Comparison of ENCODE assay signal across 8 cellular contexts in the genomic region with DNA sequence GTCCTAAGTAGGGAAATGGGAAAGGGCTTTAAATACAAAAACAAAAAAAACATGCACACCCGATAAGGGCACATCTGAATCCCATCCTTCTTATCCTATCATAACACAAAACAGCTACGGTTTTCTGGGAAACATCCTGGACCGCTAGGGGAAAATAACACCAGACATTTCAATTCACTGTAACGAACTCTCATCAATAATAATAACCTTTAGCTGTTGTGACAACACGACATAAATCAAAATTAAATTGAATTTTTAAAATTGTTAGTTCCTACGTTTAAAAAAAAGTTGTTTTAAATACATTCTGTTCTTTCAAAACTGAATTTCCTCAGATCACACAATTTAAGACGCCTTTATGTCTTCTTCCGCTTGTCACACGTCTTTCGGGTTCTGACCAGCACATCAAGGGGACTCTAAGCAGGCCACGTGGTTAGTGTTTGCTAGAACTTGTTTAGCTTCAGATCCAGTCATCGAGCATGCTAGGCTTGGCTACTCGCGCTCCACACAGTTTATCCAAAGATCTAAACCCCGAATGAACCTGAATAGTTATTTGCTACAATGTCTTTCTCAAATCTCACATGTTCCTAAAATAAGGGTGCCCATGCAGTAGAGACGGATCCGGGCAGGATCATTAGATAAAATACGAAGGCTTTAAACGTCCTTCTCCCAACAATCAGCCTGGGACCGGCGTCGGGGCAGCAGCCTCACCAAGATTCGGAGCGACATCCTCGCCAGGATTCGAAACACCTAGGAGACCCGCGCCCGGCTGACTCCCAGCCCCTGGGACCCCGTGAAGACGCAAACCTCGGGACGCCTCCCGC. TPM values are rescaled to one million over a fixed set of nuclear protein-coding genes. Genes with fewer than 3 reads are reported as not detected.
DNase-seq lines count a peak whose midpoint lies in the region; ATAC-seq and TF ChIP-seq lines count a peak whose summit lies in the region.

No MANE protein-coding gene starts in this region.

- H3K4me2 ChIP-seq in SK-N-SH: peak overlapping the region; percentile 92
- H3K4me2 ChIP-seq in hepatocyte: peak overlapping the region; percentile 80

- no peaks in the 10 kb centered on the region for H3F3A ChIP-seq in SK-N-SH (replicated peaks; ENCODE audit: insufficient read depth)

- H3K9me3 ChIP-seq in SK-N-SH (no peaks in the 10 kb centered on the region), hepatocyte (ENCODE audit: low read depth) (no peaks in the 10 kb centered on the region)

- CTCF ChIA-PET in SK-N-SH (lab: Yijun Ruan, JAX): interaction anchor here (0.8 to 1.9 kb wide), 6 partner anchors 8 to 39 kb away, joined by 3 to 9 read pairs (median 5); no protein-coding TSS in a partner anchor

- peak overlapping the region; percentile 93 to 99 for H3K4me3 ChIP-seq in SK-N-SH (ENCODE audit: low read depth in 2 of 2, low read length in 1 of 2)
- H3K4me3 ChIP-seq in hepatocyte: peak overlapping the region; percentile 64

- H3K9ac ChIP-seq in SK-N-SH: peak overlapping the region; percentile 91

- H2AFZ ChIP-seq in SK-N-SH (ENCODE audit: low read depth) (peak overlapping the region; percentile 94), hepatocyte (peak overlapping the region; percentile 82)

- H3K4me1 ChIP-seq in SK-N-SH (ENCODE audit: control insufficient read depth in 1 of 2, insufficient read depth in 2 of 2, low read depth in 1 of 2, low read length in 1 of 2) (peaks cover 0 to 8% of the 10 kb centered on the region in 2 experiments; a peak in 2 of 4 replicates), hepatocyte (ENCODE audit: insufficient read depth) (peaks cover 18% of the 10 kb centered on the region)

- TF ChIP-seq CTCF in SK-N-SH (IDR thresholded peaks at IDR 0.05) (no peak), hepatocyte (IDR thresholded peaks at IDR 0.05; ENCODE audit: poor library complexity) (no peak)

- intact Hi-C loops in sciatic nerve (cut with DNase I): no loop called here

- H4K20me1 ChIP-seq in SK-N-SH (ENCODE audit: insufficient read depth): peaks cover 4% of the 10 kb centered on the region; the same call in 1 of the 2 replicates
- peaks cover 29% of the 10 kb centered on the region for H4K20me1 ChIP-seq in hepatocyte (ENCODE audit: insufficient read depth, poor library complexity, severe bottlenecking)

- DNase-seq in C1 segment of cervical spinal cord (lab: John Stamatoyannopoulos, UW) (peak in 8 of 14 donors; percentile 11 to 57 (median 37)), HT1080 (ENCODE audit: low read depth) (peak; percentile 44), SK-N-SH (peak; percentile 46), amniotic stem cell (lab: John Stamatoyannopoulos, UW) (peak; percentile 4), hepatocyte (ENCODE audit: low spot score) (peak; percentile 80), sciatic nerve (ENCODE audit: low spot score) (peak; percentile 61)

- ATAC-seq in GM19438 (IDR thresholded peaks at IDR 0.05; ENCODE audit: low read depth, unreplicated experiment) (peak; percentile 43), sciatic nerve (peak; percentile 51), HG03469 (IDR thresholded peaks at IDR 0.05; ENCODE audit: unreplicated experiment) (no peak)

- H3K79me2 ChIP-seq in SK-N-SH (ENCODE audit: insufficient read depth) (peaks cover 58% of the 10 kb centered on the region), hepatocyte (peaks cover 80% of the 10 kb centered on the region)

- no peaks in the 10 kb centered on the region for H3K36me3 ChIP-seq in SK-N-SH (replicated peaks in 1 of 2; ENCODE audit: control insufficient read depth in 1 of 2, insufficient read depth in 2 of 2, low read length in 1 of 2)
- H3K36me3 ChIP-seq in hepatocyte (replicated peaks; ENCODE audit: insufficient read depth, low read depth): no peaks in the 10 kb centered on the region

- TF ChIP-seq RAD21 in SK-N-SH (IDR thresholded peaks at IDR 0.05; ENCODE audit: low read length): no peak

- H3K27ac ChIP-seq in SK-N-SH (ENCODE audit: low read depth in 2 of 2, low read length in 1 of 2) (peak overlapping the region; percentile 66 to 78; a peak in 2 of 4 replicates), hepatocyte (peak overlapping the region; percentile 89)

- H3K27me3 ChIP-seq in SK-N-SH (ENCODE audit: insufficient read depth): no peaks in the 10 kb centered on the region
- H3K27me3 ChIP-seq in hepatocyte: no peaks in the 10 kb centered on the region

- H3K9me2 ChIP-seq in SK-N-SH: no peaks in the 10 kb centered on the region
- no peaks in the 10 kb centered on the region for H3K9me2 ChIP-seq in hepatocyte (replicated peaks; ENCODE audit: insufficient read depth)

- no peak for TF ChIP-seq EP300 in SK-N-SH (IDR thresholded peaks at IDR 0.05; ENCODE audit: borderline replicate concordance in 1 of 2, low read depth in 1 of 2, low read length in 1 of 2)

- WGBS in SK-N-SH (ENCODE audit: low lambda C conversion rate): 2% methylated on average over 26 of the region's 34 CpGs
- 5% methylated on average over 33 of the region's 34 CpGs for WGBS in hepatocyte (ENCODE audit: low lambda C conversion rate, missing lambda C conversion rate)

- POLR2A ChIA-PET in SK-N-SH (lab: Yijun Ruan, JAX): interaction anchor here (1.3 kb wide), 1 partner anchor 27 kb away, joined by 3 read pairs; the partner anchor contains the start of gene PSTK

TF ChIP-seq in SK-N-SH, 30 proteins besides CTCF, POLR2A, EP300 and RAD21:
- TF ChIP-seq MAX (IDR thresholded peaks at IDR 0.05; ENCODE audit: low read depth): peak; percentile 77; the same call in 1 of the 2 replicates
- TF ChIP-seq TEAD4 (IDR thresholded peaks at IDR 0.05; ENCODE audit: borderline replicate concordance, insufficient read depth): no peak
- TF ChIP-seq SIN3A (IDR thresholded peaks at IDR 0.05; ENCODE audit: borderline replicate concordance, low read depth, low read length): peak; percentile 13; the same call in 1 of the 2 replicates
- TF ChIP-seq, protein P1, sequence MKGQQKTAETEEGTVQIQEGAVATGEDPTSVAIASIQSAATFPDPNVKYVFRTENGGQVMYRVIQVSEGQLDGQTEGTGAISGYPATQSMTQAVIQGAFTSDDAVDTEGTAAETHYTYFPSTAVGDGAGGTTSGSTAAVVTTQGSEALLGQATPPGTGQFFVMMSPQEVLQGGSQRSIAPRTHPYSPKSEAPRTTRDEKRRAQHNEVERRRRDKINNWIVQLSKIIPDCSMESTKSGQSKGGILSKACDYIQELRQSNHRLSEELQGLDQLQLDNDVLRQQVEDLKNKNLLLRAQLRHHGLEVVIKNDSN (IDR thresholded peaks at IDR 0.05; ENCODE audit: borderline replicate concordance, low read depth): peak; percentile 16; the same call in 1 of the 2 replicates
- TF ChIP-seq MXI1 (IDR thresholded peaks at IDR 0.05; ENCODE audit: low read depth, low read length): peak; percentile 99

RNA-seq across cellular contexts. Expression of gene IKZF5, which starts 0.8 kb away (rescaled TPM):
- total RNA-seq in HT1080 (2014; rRNA removed; shearing (Covaris generic)): 4.2 and 5.4 TPM in 2 replicates
- 11.0 and 12.9 TPM in 2 replicates for polyA plus RNA-seq in HT1080 (2015; cell fraction: cytosol; rRNA removed)
- polyA plus RNA-seq in HT1080 (2015; cell fraction: nucleus; rRNA removed): 19.5 and 19.8 TPM in 2 replicates
- polyA plus RNA-seq in SK-N-SH (2012; rRNA removed): 2.9 and 4.3 TPM in 2 replicates
- polyA plus RNA-seq in SK-N-SH (2012; cell fraction: cytosol; rRNA removed): 3.4 and 3.7 TPM in 2 replicates
- 4.7 and 8.7 TPM in 2 replicates for polyA plus RNA-seq in SK-N-SH (2012; cell fraction: nucleus; rRNA removed)
- 5.5 and 7.2 TPM in 2 replicates for total RNA-seq in hepatocyte
- polyA plus RNA-seq in hepatocyte: 5.9 and 8.5 TPM in 2 replicates
- 24.9 TPM for total RNA-seq in sciatic nerve

RNA-seq across cellular contexts. Expression of gene ACADSB, which starts 1.0 kb away (rescaled TPM):
- total RNA-seq in HT1080 (2014; rRNA removed; shearing (Covaris generic)): 3.2 and 4.9 TPM in 2 replicates
- 5.3 and 6.5 TPM in 2 replicates for polyA plus RNA-seq in HT1080 (2015; cell fraction: cytosol; rRNA removed)
- polyA plus RNA-seq in HT1080 (2015; cell fraction: nucleus; rRNA removed): 8.9 and 10.1 TPM in 2 replicates
- polyA plus RNA-seq in SK-N-SH (2012; rRNA removed) (5.9 and 9.6 TPM in 2 replicates), hepatocyte (25.3 and 40.6 TPM in 2 replicates)
- polyA plus RNA-seq in SK-N-SH (2012; cell fraction: cytosol; rRNA removed): 9.3 and 9.9 TPM in 2 replicates
- 4.1 and 10.4 TPM in 2 replicates for polyA plus RNA-seq in SK-N-SH (2012; cell fraction: nucleus; rRNA removed)
- total RNA-seq in hepatocyte (50.6 and 51.3 TPM in 2 replicates), sciatic nerve (39.5 TPM)

RNA-seq across cellular contexts. Expression of gene PSTK, which starts 27.6 kb away (rescaled TPM):
- total RNA-seq in HT1080 (2014; rRNA removed; shearing (Covaris generic)): 9.1 and 9.6 TPM in 2 replicates
- 8.4 and 10.6 TPM in 2 replicates for polyA plus RNA-seq in HT1080 (2015; cell fraction: cytosol; rRNA removed)
- 7.6 and 10.4 TPM in 2 replicates for polyA plus RNA-seq in HT1080 (2015; cell fraction: nucleus; rRNA removed)
- polyA plus RNA-seq in SK-N-SH (2012; rRNA removed): 8.4 and 9.5 TPM in 2 replicates
- polyA plus RNA-seq in SK-N-SH (2012; cell fraction: cytosol; rRNA removed): 8.5 and 9.9 TPM in 2 replicates
- 5.7 and 9.7 TPM in 2 replicates for polyA plus RNA-seq in SK-N-SH (2012; cell fraction: nucleus; rRNA removed)
- total RNA-seq in hepatocyte: 6.3 and 7.6 TPM in 2 replicates
- polyA plus RNA-seq in hepatocyte: 7.4 and 10.3 TPM in 2 replicates
- 5.4 TPM for total RNA-seq in sciatic nerve

RNA-seq across cellular contexts. Expression of gene C10orf88, which starts 53.7 kb away (rescaled TPM):
- 8.1 and 9.4 TPM in 2 replicates for total RNA-seq in HT1080 (2014; rRNA removed; shearing (Covaris generic))
- 9.3 and 11.1 TPM in 2 replicates for polyA plus RNA-seq in HT1080 (2015; cell fraction: cytosol; rRNA removed)
- 14.3 and 17.1 TPM in 2 replicates for polyA plus RNA-seq in HT1080 (2015; cell fraction: nucleus; rRNA removed)
- polyA plus RNA-seq in SK-N-SH (2012; rRNA removed) (2.7 and 3.6 TPM in 2 replicates), hepatocyte (7.2 and 7.5 TPM in 2 replicates)
- 4.7 and 5.6 TPM in 2 replicates for polyA plus RNA-seq in SK-N-SH (2012; cell fraction: cytosol; rRNA removed)
- 3.5 and 7.4 TPM in 2 replicates for polyA plus RNA-seq in SK-N-SH (2012; cell fraction: nucleus; rRNA removed)
- total RNA-seq in hepatocyte (9.2 and 10.5 TPM in 2 replicates), sciatic nerve (9.1 TPM)

Comparison
In these comparisons a context has a peak if more than half of its experiments do, and no peak if none do; other contexts are left out.
1. DNase-seq: peak in every context shown above with its lines; median percentile 80 in hepatocyte; 61 in sciatic nerve; 46 in SK-N-SH; 44 in HT1080; 37 in C1 segment of cervical spinal cord; 4 in amniotic stem cell.